27 cellular contexts compared by ENCODE assay signal in the genomic region with DNA sequence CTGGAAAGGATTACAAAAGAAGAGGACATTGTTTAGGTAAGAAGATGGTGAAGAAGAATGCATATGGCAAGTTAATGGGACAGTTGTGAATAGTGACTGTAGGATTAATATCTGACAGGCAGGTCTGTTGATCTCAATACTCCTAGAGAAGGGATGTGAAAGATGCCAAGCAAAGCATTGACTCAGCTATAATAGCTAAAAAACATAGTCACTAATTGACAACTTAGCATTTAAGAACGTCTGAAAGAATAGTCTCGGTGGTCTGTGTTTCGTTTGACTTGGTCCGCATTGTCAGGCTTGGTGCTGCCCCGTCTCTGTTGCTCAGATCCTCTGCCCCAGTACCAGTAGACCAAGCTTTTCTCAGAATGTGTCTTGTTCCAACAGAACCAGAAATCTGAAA.
DNase-seq lines count a peak whose midpoint lies in the region; ATAC-seq, FAIRE-seq and TF ChIP-seq lines count a peak whose summit lies in the region.
"Had no signal": no experiment of that assay in that cellular context is flagged by ENCODE, and none has a peak within 500 bp of the region (broad histone marks: within the 10 kb centered on the region; RNA-seq: fewer than 3 reads in every experiment).

No MANE protein-coding gene starts in this region.

- H3K4me1 Mint-ChIP-seq in T-helper 17 cell = peaks cover 39% of the 10 kb centered on the region

- BruUV-seq in K562 (replicated peaks; lab: Mats Ljungman, UMichigan) = no TSS peak

- TF ChIP-seq EP300 in SK-N-SH (IDR thresholded peaks at IDR 0.05; ENCODE audit: borderline replicate concordance in 1 of 2, low read depth in 1 of 2, low read length in 1 of 2) (no peak), K562 (IDR thresholded peaks at IDR 0.05; ENCODE audit: low read length) (no peak)

- in situ Hi-C loops in K562 (cut with MboI) = no loop called here

- no peak for ATAC-seq in T-helper 17 cell
- ATAC-seq in K562 = no peak
- ATAC-seq: A549 had no signal

- no peaks in the 10 kb centered on the region for H4K20me1 ChIP-seq in SK-N-SH (ENCODE audit: insufficient read depth)
- H4K20me1 ChIP-seq in K562 (replicated peaks; ENCODE audit: control insufficient read depth, insufficient read depth, low read length) = no peaks in the 10 kb centered on the region; the same call in none of the 2 replicates

- WGBS in SK-N-SH (ENCODE audit: low lambda C conversion rate) = 83% methylated on average over 5 of the region's 5 CpGs
- WGBS in K562 (ENCODE audit: insufficient coverage, low coverage, missing lambda C conversion rate) = 88% methylated on average over 5 of the region's 5 CpGs

- peaks cover 6% of the 10 kb centered on the region for H3K36me3 Mint-ChIP-seq in T-helper 17 cell (ENCODE audit: low read depth)

- H3K27me3 ChIP-seq in SK-N-SH (ENCODE audit: insufficient read depth) (no peaks in the 10 kb centered on the region), K562 (ENCODE audit: control insufficient read depth in 2 of 2, insufficient read depth in 2 of 2, low read length in 2 of 2) (no peaks in the 10 kb centered on the region)
- H3K27me3 ChIP-seq: BE2C, BLaER1 had no signal

- TF ChIP-seq RAD21 in SK-N-SH (IDR thresholded peaks at IDR 0.05; ENCODE audit: low read length) (no peak), K562 (CRISPR knock-in tag; conservative IDR thresholded peaks at IDR 0.05 in 1 of 2, IDR thresholded peaks at IDR 0.05 in 1 of 2) (no peak)

- no peaks in the 10 kb centered on the region for H3K9me2 ChIP-seq in SK-N-SH

- peak overlapping the region; percentile 51 for H3K27ac Mint-ChIP-seq in T-helper 17 cell

- no peaks in the 10 kb centered on the region for H3K9me3 ChIP-seq in SK-N-SH
- H3K9me3 ChIP-seq in T-helper 17 cell (ENCODE audit: control insufficient read depth, low read length, poor library complexity, severe bottlenecking) = no peaks in the 10 kb centered on the region
- H3K9me3 ChIP-seq in K562 (replicated peaks; ENCODE audit: control insufficient read depth, insufficient read depth, low read depth, low read length) = no peaks in the 10 kb centered on the region
- H3K9me3 ChIP-seq: A549, BE2C, BLaER1 had no signal

- H3K9ac ChIP-seq in SK-N-SH (no peak overlapping the region), K562 (ENCODE audit: insufficient read depth in 1 of 2, low read depth in 2 of 2, low read length in 2 of 2) (no peak overlapping the region)
- H3K9ac ChIP-seq: BLaER1 had no signal

- FAIRE-seq in GM12892 (lab: Jason Lieb, UNC) = peak; percentile 38
- FAIRE-seq in K562 (lab: Jason Lieb, UNC) = no peak
- FAIRE-seq: A549, G401.6, GM12891, GM18507 had no signal

- H3K4me2 ChIP-seq in SK-N-SH = peak overlapping the region; percentile 18; the same call in 1 of the 2 replicates
- H3K4me2 ChIP-seq in K562 (ENCODE audit: insufficient read depth, low read length) = no peak overlapping the region
- H3K4me2 ChIP-seq: A549, BLaER1 had no signal

- H3K9me1 ChIP-seq in K562 (ENCODE audit: control insufficient read depth, insufficient read depth, low read length) = no peaks in the 10 kb centered on the region

- TF ChIP-seq CTCF in SK-N-SH (IDR thresholded peaks at IDR 0.05) = no peak
- TF ChIP-seq CTCF in K562 (IDR thresholded peaks at IDR 0.05 in 2 of 3, conservative IDR thresholded peaks at IDR 0.05 in 1 of 3; ENCODE audit: insufficient read depth in 2 of 3, low read depth in 1 of 3, low read length in 3 of 3) = no peak

- H3F3A ChIP-seq in SK-N-SH (replicated peaks; ENCODE audit: insufficient read depth) = peaks cover 11% of the 10 kb centered on the region

- H3K36me3 ChIP-seq in SK-N-SH (replicated peaks in 1 of 2; ENCODE audit: control insufficient read depth in 1 of 2, insufficient read depth in 2 of 2, low read length in 1 of 2) (peaks cover 0 to 8% of the 10 kb centered on the region in 2 experiments), K562 (ENCODE audit: control insufficient read depth, insufficient read depth, low read length) (peaks cover 18% of the 10 kb centered on the region; the same call in 2 of the 3 replicates)
- H3K36me3 ChIP-seq: BE2C had no signal

- CTCF ChIA-PET in SK-N-SH (lab: Yijun Ruan, JAX) = no interaction called here
- CTCF ChIA-PET in K562 (lab: Yijun Ruan, JAX; ENCODE audit: low intra/inter-chr PET ratio) = no interaction called here

- peaks cover 47% of the 10 kb centered on the region; the same call in 1 of the 2 replicates for H3K79me2 ChIP-seq in SK-N-SH (ENCODE audit: insufficient read depth)
- H3K79me2 ChIP-seq in K562 (ENCODE audit: control insufficient read depth, insufficient read depth, low read length) = peaks cover 96% of the 10 kb centered on the region

- no peak overlapping the region for H3K4me3 ChIP-seq in SK-N-SH (ENCODE audit: low read depth in 2 of 2, low read length in 1 of 2)
- H3K4me3 ChIP-seq in K562 = no peak overlapping the region
- H3K4me3 ChIP-seq: A549, BLaER1 had no signal

- intact Hi-C loops in K562 (cut with micrococcal nuclease) = loop anchor here (5.0 kb wide), 2 partner anchors 66 to 146 kb away; a partner anchor contains a TSS

- no peak for DNase-seq in GM12892 (ENCODE audit: insufficient read length)
- no peak for DNase-seq in SK-N-SH
- no peak for DNase-seq in T-helper 17 cell
- no peak for DNase-seq in K562 (ENCODE audit: extremely low read depth in 1 of 4, low spot score in 3 of 4)
- no peak for DNase-seq in NCI-H526 treated with DMSO at 0.1 percent for 48 hours (lab: John Stamatoyannopoulos, UW)
- DNase-seq in DMS79 (lab: John Stamatoyannopoulos, UW) = no peak
- DNase-seq in NCI-H128 (lab: John Stamatoyannopoulos, UW; ENCODE audit: unreplicated experiment) = no peak
- DNase-seq in erythroblast (lab: John Stamatoyannopoulos, UW) = no peak
- DNase-seq: ACHN; BE2C; C1 segment of cervical spinal cord; CD4-positive, alpha-beta memory T cell; CD4-positive, CD25-positive, alpha-beta regulatory T cell; CD8-positive, alpha-beta memory T cell; COR-L47; DMS 273 treated with DMSO at 0.1 percent for 48 hours; DMS153; DMS53; DMS79 treated with DMSO at 0.1 percent for 48 hours; GF-D8 had no signal

- H3K4me3 Mint-ChIP-seq in T-helper 17 cell = no peak overlapping the region
- H3K4me3 Mint-ChIP-seq: CD14-positive monocyte; CD4-positive, alpha-beta memory T cell; CD8-positive, alpha-beta memory T cell had no signal

- POLR2A ChIA-PET in SK-N-SH (lab: Yijun Ruan, JAX) (no interaction called here), K562 (lab: Yijun Ruan, JAX) (no interaction called here)

- H2AFZ ChIP-seq in SK-N-SH (ENCODE audit: low read depth) (no peak overlapping the region), K562 (ENCODE audit: low read depth, low read length) (no peak overlapping the region)

- H3K27ac ChIP-seq in SK-N-SH (ENCODE audit: low read depth in 2 of 2, low read length in 1 of 2) (peak overlapping the region in 1 of 2 experiments; percentile 57; a peak in 1 of 4 replicates), K562 (ENCODE audit: extremely low read depth, low read depth, low read length) (no peak overlapping the region)
- H3K27ac ChIP-seq: 22Rv1, A549, BLaER1 had no signal

- no peak for TF ChIP-seq POLR2A in GM12892 (IDR thresholded peaks at IDR 0.05; ENCODE audit: low read depth, low read length)
- no peak for TF ChIP-seq POLR2A in K562 (conservative IDR thresholded peaks at IDR 0.05)
- TF ChIP-seq POLR2A in erythroblast (IDR thresholded peaks at IDR 0.05; ENCODE audit: low read length) = no peak

- H3K4me1 ChIP-seq in SK-N-SH (ENCODE audit: control insufficient read depth in 1 of 2, insufficient read depth in 2 of 2, low read depth in 1 of 2, low read length in 1 of 2) = peaks cover 9 to 10% of the 10 kb centered on the region in 2 experiments
- H3K4me1 ChIP-seq in K562 (replicated peaks in 1 of 2; ENCODE audit: control insufficient read depth in 2 of 2, insufficient read depth in 2 of 2, low read length in 2 of 2) = peaks cover 0 to 8% of the 10 kb centered on the region in 2 experiments; a peak in 3 of 5 replicates
- H3K4me1 ChIP-seq: A549, BLaER1 had no signal

- no peaks in the 10 kb centered on the region for H3K27me3 Mint-ChIP-seq in T-helper 17 cell
- H3K27me3 Mint-ChIP-seq: CD4-positive, alpha-beta memory T cell; CD4-positive, CD25-positive, alpha-beta regulatory T cell; CD8-positive, alpha-beta memory T cell had no signal

TF ChIP-seq in SK-N-SH, 30 proteins besides CTCF, POLR2A, EP300 and RAD21 (continues in another document):
- TF ChIP-seq YY1 (IDR thresholded peaks at IDR 0.05; ENCODE audit: low read depth) = no peak

TF ChIP-seq in K562, 482 proteins besides CTCF, POLR2A, EP300 and RAD21:
- TF ChIP-seq ZNF41 (CRISPR knock-in tag; conservative IDR thresholded peaks at IDR 0.05) (no peak), ZNF316 (IDR thresholded peaks at IDR 0.05) (0 out of 2 replicates have a peak, but pooled peaks have one; percentile 34)
